Comparison of ENCODE assay signal across 9 cellular contexts in the genomic region with DNA sequence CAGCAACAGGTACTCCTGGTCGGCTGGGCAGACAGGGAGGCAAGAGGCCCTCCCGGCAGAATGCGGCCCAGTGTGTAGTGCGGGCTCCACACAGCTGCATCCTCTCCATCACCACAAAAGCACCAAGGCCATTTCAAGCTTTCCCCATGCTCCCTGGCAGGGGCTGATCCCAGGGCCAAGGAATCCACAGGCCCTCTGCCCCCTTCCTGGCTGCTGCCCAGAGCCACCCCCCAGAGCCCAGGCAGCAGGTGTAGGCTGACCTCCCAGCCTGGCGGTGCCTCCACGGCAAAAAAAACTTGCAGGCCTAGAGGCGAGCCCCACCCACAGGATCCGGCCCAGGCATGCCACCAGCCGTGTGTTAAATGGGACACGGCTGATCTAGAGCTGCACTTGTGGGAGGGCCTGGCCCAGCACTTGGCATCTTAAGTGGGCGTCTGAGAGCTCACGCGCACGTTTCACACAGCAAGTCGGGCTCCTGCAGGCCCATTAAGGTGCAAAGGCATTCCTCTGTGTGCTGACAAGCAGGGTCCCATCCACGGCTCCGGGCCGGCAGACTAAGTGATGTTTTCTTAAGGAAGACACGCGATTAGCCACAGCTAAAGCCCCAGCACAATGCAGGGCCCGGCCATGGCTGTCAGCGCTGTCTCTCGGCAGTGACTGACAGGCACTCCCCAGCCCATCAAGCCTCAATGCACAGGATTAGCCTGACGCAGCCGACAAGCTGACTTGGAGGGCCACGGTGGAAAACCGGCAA. TPM values are rescaled to one million over a fixed set of nuclear protein-coding genes. Genes with fewer than 3 reads are reported as not detected.
DNase-seq lines count a peak whose midpoint lies in the region; ATAC-seq, FAIRE-seq and TF ChIP-seq lines count a peak whose summit lies in the region.
"Had no signal": no experiment of that assay in that cellular context is flagged by ENCODE, and none has a peak within 500 bp of the region (broad histone marks: within the 10 kb centered on the region; RNA-seq: fewer than 3 reads in every experiment).

No MANE protein-coding gene starts in this region.

- DNase-seq in NCI-H510A treated with DMSO at 0.1 percent for 48 hours (lab: John Stamatoyannopoulos, UW) (peak; percentile 8), NCI-H510A (lab: John Stamatoyannopoulos, UW) (no peak), foreskin keratinocyte (peak; percentile 31 to 49), small intestine (peak; percentile 35), NOMO-1 treated with dmso at 0.1 percent for 144 hours (lab: John Stamatoyannopoulos, UW; ENCODE audit: unreplicated experiment) (no peak), NCI-H774 (lab: John Stamatoyannopoulos, UW) (no peak)
- DNase-seq in activated CD4-positive, alpha-beta T cell treated with anti-CD3 and anti-CD28 coated beads, Interleukin-2, amount 50 U/mL, for 1 hour, result peak; percentile 34
- DNase-seq: HCEC 1CT had no signal

- peaks cover 9% of the 10 kb centered on the region for H3K4me1 ChIP-seq in foreskin keratinocyte
- no peaks in the 10 kb centered on the region for H3K4me1 ChIP-seq in small intestine (ENCODE audit: control insufficient read depth in 2 of 2, insufficient read depth in 1 of 2, low read depth in 1 of 2, low read length in 1 of 2)

- H3K27ac ChIP-seq in foreskin keratinocyte (no peak overlapping the region), small intestine (ENCODE audit: low read depth in 1 of 2, low read length in 1 of 2) (no peak overlapping the region)

- no peaks in the 10 kb centered on the region for H3K27me3 ChIP-seq in foreskin keratinocyte
- no peaks in the 10 kb centered on the region for H3K27me3 ChIP-seq in small intestine (ENCODE audit: control insufficient read depth in 2 of 2, insufficient read depth in 2 of 2, low read length in 2 of 2)

- FAIRE-seq in small intestine (lab: Jason Lieb, UNC), result no peak

- no peaks in the 10 kb centered on the region for H3K36me3 ChIP-seq in small intestine (ENCODE audit: control insufficient read depth in 2 of 2, insufficient read depth in 2 of 2, low read length in 2 of 2)

- ATAC-seq in foreskin keratinocyte (peak; percentile 34), GM19455 (IDR thresholded peaks at IDR 0.05; ENCODE audit: unreplicated experiment) (no peak)

- H3K9me3 ChIP-seq in small intestine (ENCODE audit: control insufficient read depth, low read depth), result no peaks in the 10 kb centered on the region

- no peak overlapping the region for H3K4me3 ChIP-seq in small intestine (ENCODE audit: low read depth in 1 of 2, low read length in 2 of 2)

- WGBS in small intestine, 3 donors, result 38 to 65% (median 54%) methylated on average over 27 of the region's 27 CpGs

- no peak for TF ChIP-seq CTCF in foreskin keratinocyte (conservative IDR thresholded peaks at IDR 0.05)

RNA-seq across cellular contexts. Expression of gene GNB1L, which starts 19.8 kb away (rescaled TPM):
- 8.2 and 12.2 TPM in 2 replicates for total RNA-seq in foreskin keratinocyte
- 14.8 and 16.4 TPM in 2 replicates for polyA plus RNA-seq in foreskin keratinocyte
- polyA plus RNA-seq in small intestine, result 10 to 100 TPM in 2 of 3 donors, 1 to 10 TPM in 1; 7.6 to 18.9 (median 12.1) TPM

RNA-seq across cellular contexts. Expression of gene RTL10, which starts 19.8 kb away (rescaled TPM):
- total RNA-seq in foreskin keratinocyte, result 21.9 and 24.7 TPM in 2 replicates
- 18.0 and 18.1 TPM in 2 replicates for polyA plus RNA-seq in foreskin keratinocyte
- 10 to 100 TPM in 2 of 3 donors, 1 to 10 TPM in 1; 9.7 to 30.6 (median 26.5) TPM for polyA plus RNA-seq in small intestine

Comparison
In these comparisons a context has a peak if more than half of its experiments do, and no peak if none do; other contexts are left out.
1. DNase-seq: peak in NCI-H510A treated with DMSO at 0.1 percent for 48 hours (single experiment), activated CD4-positive, alpha-beta T cell treated with anti-CD3 and anti-CD28 coated beads, Interleukin-2, amount 50 U/mL, for 1 hour (single experiment), foreskin keratinocyte (2 of 2) and small intestine (single experiment); none in NCI-H510A (single experiment), NOMO-1 treated with dmso at 0.1 percent for 144 hours (single experiment) and NCI-H774 (single experiment).